ENCODE assay signal across 8 cellular contexts in the genomic region with DNA sequence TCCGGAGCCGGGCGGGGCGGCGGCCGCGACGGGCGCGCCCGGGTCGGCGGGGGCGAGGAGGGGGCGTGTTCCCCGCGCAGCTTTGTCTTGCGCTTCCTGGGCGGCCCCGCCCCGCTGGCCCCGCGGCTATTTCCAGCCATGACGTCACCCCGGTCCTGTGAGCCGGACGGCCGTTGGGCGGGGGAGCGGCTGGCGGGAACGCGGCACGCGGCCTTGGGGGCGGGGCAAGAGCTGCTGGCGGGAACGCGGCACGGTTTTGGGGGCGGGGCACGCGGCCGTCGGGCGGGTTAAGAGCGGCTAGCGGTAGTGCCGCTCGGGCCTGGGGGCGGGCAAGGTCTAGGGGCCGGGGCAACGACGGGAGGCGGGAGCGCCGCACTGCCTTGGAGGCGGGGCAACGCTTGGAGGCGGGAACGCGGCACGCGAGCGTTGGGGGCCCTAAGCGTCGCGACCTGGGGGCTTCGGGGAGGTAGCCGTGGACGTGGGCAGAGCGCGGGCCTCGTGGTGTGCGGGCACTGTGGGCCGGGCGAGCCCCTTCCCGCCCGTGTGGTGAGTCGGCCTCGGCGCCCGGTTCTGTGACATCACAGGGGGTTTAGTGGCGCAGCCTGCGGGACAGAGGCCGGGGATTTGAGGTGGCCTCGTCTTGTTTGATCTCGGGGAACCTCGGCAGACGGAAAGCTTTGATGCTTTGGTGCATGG. TPM values are rescaled to one million over a fixed set of nuclear protein-coding genes. Genes with fewer than 3 reads are reported as not detected.
A peak's percentile ranks its signal among the peaks of the same experiment; 100 is the strongest.
DNase-seq lines count a peak whose midpoint lies in the region; ATAC-seq and TF ChIP-seq lines count a peak whose summit lies in the region.

No MANE protein-coding gene starts in this region.

- intact Hi-C loops in MCF 10A (cut with micrococcal nuclease): loop anchor here (1.0 to 10.0 kb wide), 2 partner anchors 68 to 489 kb away; a partner anchor contains a TSS

- peaks cover 16% of the 10 kb centered on the region for H3K9me3 ChIP-seq in WERI-Rb-1 (ENCODE audit: severe bottlenecking)
- H3K9me3 ChIP-seq in iPS-18c (ENCODE audit: control insufficient read depth, insufficient read depth, low read length): no peaks in the 10 kb centered on the region

- DNase-seq in GM10266 (ENCODE audit: extremely low spot score): peak; percentile 89
- DNase-seq in NCI-H187 treated with DMSO at 0.1 percent for 48 hours (lab: John Stamatoyannopoulos, UW): peak; percentile 46
- peak; percentile 94 for DNase-seq in WERI-Rb-1
- peak; percentile 92 for DNase-seq in MCF 10A (ENCODE audit: unreplicated experiment)
- peak; percentile 74 for DNase-seq in skeletal muscle cell (ENCODE audit: low read depth)
- DNase-seq in NCI-H1105 (lab: John Stamatoyannopoulos, UW): no peak

- peak; percentile 72 for ATAC-seq in HG02798 (IDR thresholded peaks at IDR 0.05; ENCODE audit: poor library complexity, unreplicated experiment)

- H3K36me3 ChIP-seq in WERI-Rb-1: peaks cover 38% of the 10 kb centered on the region

- no peaks in the 10 kb centered on the region for H3K27me3 ChIP-seq in WERI-Rb-1 (ENCODE audit: insufficient read depth, low read depth, severe bottlenecking)

- no TSS peak for BruUV-seq in MCF 10A (replicated peaks; lab: Mats Ljungman, UMichigan)

- peaks cover 4% of the 10 kb centered on the region for H3K4me1 Mint-ChIP-seq in MCF 10A (ENCODE audit: insufficient read depth, unreplicated experiment)

- CTCF ChIA-PET in MCF 10A (lab: Yijun Ruan, JAX): interaction anchor here (0.6 to 5.3 kb wide), 6 partner anchors 60 to 500 kb away, joined by 3 to 81 read pairs (median 4); no protein-coding TSS in a partner anchor

- H3K4me3 ChIP-seq in WERI-Rb-1 (ENCODE audit: low read depth, low read length) (peak overlapping the region; percentile 47), iPS-18c (ENCODE audit: insufficient read depth, low read depth, low read length) (peak overlapping the region; percentile 40), skeletal muscle cell (ENCODE audit: low read depth, low read length) (peak overlapping the region; percentile 59)

- H3K36me3 Mint-ChIP-seq in MCF 10A (ENCODE audit: insufficient read depth, unreplicated experiment): peaks cover 25% of the 10 kb centered on the region

- no peaks in the 10 kb centered on the region for H3K27me3 Mint-ChIP-seq in MCF 10A (ENCODE audit: insufficient read depth, unreplicated experiment)

- H3K4me3 Mint-ChIP-seq in MCF 10A (ENCODE audit: unreplicated experiment): peak overlapping the region; percentile 73

- no peaks in the 10 kb centered on the region for H3K9me3 Mint-ChIP-seq in MCF 10A (ENCODE audit: unreplicated experiment)

- TF ChIP-seq CTCF in GM10266 (IDR thresholded peaks at IDR 0.05; ENCODE audit: control insufficient read depth, insufficient read depth, low read depth, missing control alignments) (no peak), WERI-Rb-1 (IDR thresholded peaks at IDR 0.05; ENCODE audit: low read depth, low read length) (no peak), MCF 10A (IDR thresholded peaks at IDR 0.05; ENCODE audit: unreplicated experiment) (no peak)

- H3K27ac ChIP-seq in WERI-Rb-1: peak overlapping the region; percentile 90

- H3K27ac Mint-ChIP-seq in MCF 10A (ENCODE audit: low read depth, unreplicated experiment): peak overlapping the region; percentile 75

- POLR2A ChIA-PET in MCF 10A (lab: Yijun Ruan, JAX): interaction anchor here (0.6 to 2.3 kb wide), 6 partner anchors 17 to 243 kb away, joined by 3 to 11 read pairs (median 4); a partner anchor contains a TSS

RNA-seq across cellular contexts. Expression of a gene that starts 0.7 kb away (rescaled TPM):
- total RNA-seq in MCF 10A (2022): 7.1 and 10.0 TPM in 2 replicates

RNA-seq across cellular contexts. Expression of a gene that starts 36.2 kb away (rescaled TPM):
- total RNA-seq in MCF 10A (2022): not detected in 2 replicates
